ENCODE assay signal across 8 cellular contexts in the genomic region with DNA sequence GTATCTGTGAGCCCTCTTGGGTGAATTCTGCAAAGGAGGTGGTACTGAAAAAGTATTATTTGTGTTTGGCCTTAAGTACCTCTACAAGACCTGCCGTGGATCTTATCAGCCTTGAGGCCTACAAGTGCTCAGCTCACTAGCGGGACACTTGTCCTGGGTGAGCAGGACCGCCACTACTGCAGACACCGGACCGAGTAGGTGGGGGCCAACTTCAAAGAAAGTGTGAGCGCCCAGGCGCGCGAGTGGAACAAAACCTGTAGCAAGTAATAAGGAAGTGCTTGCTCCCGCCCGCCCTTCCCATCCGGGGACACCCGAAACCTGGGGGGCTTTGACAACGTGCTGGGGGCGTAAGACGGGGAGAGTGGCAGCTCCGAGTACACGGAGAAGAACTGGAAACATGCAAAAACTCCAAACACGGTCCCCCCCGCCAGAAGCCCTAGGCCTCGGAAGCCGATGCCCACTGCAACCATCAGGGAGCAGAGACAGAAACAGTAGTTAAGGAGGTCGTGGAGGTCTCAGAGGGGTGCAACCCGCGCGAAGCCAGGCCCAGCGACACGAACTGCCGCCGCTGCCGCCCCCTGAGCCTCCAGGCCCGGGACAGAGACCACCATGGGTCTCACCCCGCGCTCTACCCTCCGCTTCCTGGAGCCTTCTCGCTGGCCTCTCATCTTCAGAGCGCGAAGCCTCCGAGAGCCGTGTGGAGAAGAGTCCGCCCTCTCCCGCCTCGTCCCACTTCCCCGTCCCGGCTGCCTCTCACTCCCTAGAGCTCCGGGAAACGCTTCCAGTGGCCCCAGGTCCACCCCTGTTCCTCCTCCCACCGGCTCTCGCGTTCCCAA. TPM values are rescaled to one million over a fixed set of nuclear protein-coding genes. Genes with fewer than 3 reads are reported as not detected.
A peak's percentile ranks its signal among the peaks of the same experiment; 100 is the strongest.
DNase-seq lines count a peak whose midpoint lies in the region; TF ChIP-seq lines count a peak whose summit lies in the region.

No MANE protein-coding gene starts in this region.

- H3K9me2 ChIP-seq in OCI-LY7 (ENCODE audit: insufficient read depth, low read length) = no peaks in the 10 kb centered on the region

- no peaks in the 10 kb centered on the region for H3K27me3 ChIP-seq in Caco-2 (replicated peaks; ENCODE audit: control insufficient read depth, insufficient read depth, low read length)
- no peaks in the 10 kb centered on the region for H3K27me3 ChIP-seq in neural progenitor cell

- peaks cover under 1% of the 10 kb centered on the region for H3K4me1 ChIP-seq in Caco-2
- peaks cover 25% of the 10 kb centered on the region for H3K4me1 ChIP-seq in OCI-LY7 (ENCODE audit: insufficient read depth, low read length, poor library complexity, severe bottlenecking)
- peaks cover 11% of the 10 kb centered on the region for H3K4me1 ChIP-seq in neural progenitor cell

- H3K27ac Mint-ChIP-seq in Caco-2 (ENCODE audit: unreplicated experiment) (peak overlapping the region; percentile 99), HFFc6 (peak overlapping the region; percentile 99), neural progenitor cell (peak overlapping the region; percentile 100)
- H3K27ac Mint-ChIP-seq in activated T-helper 2 cell treated with anti-CD3 and anti-CD28 coated beads, Interferon-gamma antibody, Interleukin-2, Interleukin-4, amounts not matched to agents 10 μg/mL and 5 μg/mL and 100 μg/mL, durations not matched to agents 14 hours and 24 hours and 36 hours = peak overlapping the region; percentile 100

- peak overlapping the region; percentile 47 for H2AFZ ChIP-seq in OCI-LY7 (ENCODE audit: low read length)
- no peak overlapping the region for H2AFZ ChIP-seq in neural progenitor cell (replicated peaks)

- DNase-seq in Caco-2 (peak; percentile 66 to 70), HFFc6 (no peak), OCI-LY7 (ENCODE audit: low spot score) (peak; percentile 77), foreskin fibroblast (peak; percentile 25 to 45), neural progenitor cell (ENCODE audit: low spot score) (peak; percentile 43), substantia nigra (lab: John Stamatoyannopoulos, UW) (peak in 40 of 49 donors; percentile 8 to 63 (median 42)), NCI-H187 treated with DMSO at 0.1 percent for 48 hours (lab: John Stamatoyannopoulos, UW) (no peak)
- peak; percentile 61 for DNase-seq in activated T-helper 2 cell treated with anti-CD3 and anti-CD28 coated beads, Interferon-gamma antibody, Interleukin-2, Interleukin-4, amounts not matched to agents 10 μg/mL and 5 μg/mL and 100 μg/mL, durations not matched to agents 14 hours and 24 hours and 36 hours (ENCODE audit: low spot score)

- H3K9me3 Mint-ChIP-seq in Caco-2 (ENCODE audit: unreplicated experiment) (no peaks in the 10 kb centered on the region), HFFc6 (no peaks in the 10 kb centered on the region), neural progenitor cell (no peaks in the 10 kb centered on the region)
- H3K9me3 Mint-ChIP-seq in activated T-helper 2 cell treated with anti-CD3 and anti-CD28 coated beads, Interferon-gamma antibody, Interleukin-2, Interleukin-4, amounts not matched to agents 10 μg/mL and 5 μg/mL and 100 μg/mL, durations not matched to agents 14 hours and 24 hours and 36 hours = no peaks in the 10 kb centered on the region

- H4K20me1 ChIP-seq in OCI-LY7 (ENCODE audit: insufficient read depth, low read length) (peaks cover 27% of the 10 kb centered on the region), neural progenitor cell (ENCODE audit: low read depth) (peaks cover 51% of the 10 kb centered on the region)

- H3K4me1 Mint-ChIP-seq in Caco-2 (ENCODE audit: low read depth, unreplicated experiment) (peaks cover 7% of the 10 kb centered on the region), HFFc6 (ENCODE audit: low read depth) (peaks cover 21% of the 10 kb centered on the region), neural progenitor cell (peaks cover 14% of the 10 kb centered on the region)
- peaks cover 25% of the 10 kb centered on the region for H3K4me1 Mint-ChIP-seq in activated T-helper 2 cell treated with anti-CD3 and anti-CD28 coated beads, Interferon-gamma antibody, Interleukin-2, Interleukin-4, amounts not matched to agents 10 μg/mL and 5 μg/mL and 100 μg/mL, durations not matched to agents 14 hours and 24 hours and 36 hours (ENCODE audit: low read depth)

- H3K27me3 Mint-ChIP-seq in Caco-2 (ENCODE audit: insufficient read depth, unreplicated experiment) (no peaks in the 10 kb centered on the region), HFFc6 (ENCODE audit: insufficient read depth) (peaks cover 3% of the 10 kb centered on the region), neural progenitor cell (ENCODE audit: insufficient read depth, low read depth) (peaks cover 9% of the 10 kb centered on the region)
- H3K27me3 Mint-ChIP-seq in activated T-helper 2 cell treated with anti-CD3 and anti-CD28 coated beads, Interferon-gamma antibody, Interleukin-2, Interleukin-4, amounts not matched to agents 10 μg/mL and 5 μg/mL and 100 μg/mL, durations not matched to agents 14 hours and 24 hours and 36 hours (ENCODE audit: low read depth) = no peaks in the 10 kb centered on the region

- peak overlapping the region; percentile 92 for H3K4me3 Mint-ChIP-seq in Caco-2 (ENCODE audit: unreplicated experiment)
- peak overlapping the region; percentile 100 for H3K4me3 Mint-ChIP-seq in HFFc6
- H3K4me3 Mint-ChIP-seq in activated T-helper 2 cell treated with anti-CD3 and anti-CD28 coated beads, Interferon-gamma antibody, Interleukin-2, Interleukin-4, amounts not matched to agents 10 μg/mL and 5 μg/mL and 100 μg/mL, durations not matched to agents 14 hours and 24 hours and 36 hours (ENCODE audit: low read depth) = peak overlapping the region; percentile 95
- peak overlapping the region; percentile 100 for H3K4me3 Mint-ChIP-seq in neural progenitor cell

- peak overlapping the region; percentile 87 for H3K27ac ChIP-seq in OCI-LY7 (ENCODE audit: low read depth, low read length, poor library complexity, severe bottlenecking)
- H3K27ac ChIP-seq in neural progenitor cell = peak overlapping the region; percentile 94
- H3K27ac ChIP-seq in substantia nigra (ENCODE audit: low read depth, low read length, poor library complexity, severe bottlenecking) = peak overlapping the region; percentile 99

- CTCF ChIA-PET in Caco-2 (lab: Charles Lee) = no interaction called here
- CTCF ChIA-PET in OCI-LY7 (lab: Charles Lee; ENCODE audit: unreplicated experiment) = interaction anchor here (0.6 kb wide), 1 partner anchor 136 kb away, joined by 3 read pairs; no protein-coding TSS in a partner anchor

- BruUV-seq in Caco-2 (replicated peaks; lab: Mats Ljungman, UMichigan) = no TSS peak
- BruUV-seq in OCI-LY7 (replicated peaks; lab: Mats Ljungman, UMichigan) = no TSS peak

- TF ChIP-seq CTCF in Caco-2 (IDR thresholded peaks at IDR 0.05; ENCODE audit: insufficient read depth in 1 of 2, low read depth in 1 of 2, low read length in 1 of 2, severe bottlenecking in 1 of 2, unreplicated experiment in 1 of 2) = no peak
- no peak for TF ChIP-seq CTCF in HFFc6 (IDR thresholded peaks at IDR 0.05)
- TF ChIP-seq CTCF in OCI-LY7 (conservative IDR thresholded peaks at IDR 0.05; ENCODE audit: low read length) = no peak
- no peak for TF ChIP-seq CTCF in foreskin fibroblast (IDR thresholded peaks at IDR 0.05; ENCODE audit: low read depth, low read length)
- no peak for TF ChIP-seq CTCF in neural progenitor cell (IDR thresholded peaks at IDR 0.05)

- intact Hi-C loops in Caco-2 (cut with micrococcal nuclease; ENCODE audit: unreplicated experiment) (no loop called here), OCI-LY7 (cut with micrococcal nuclease; ENCODE audit: unreplicated experiment) (loop anchor here (2.0 to 5.0 kb wide), 3 partner anchors 106 to 628 kb away; a partner anchor contains a TSS)
- intact Hi-C loops in activated T-helper 2 cell treated with anti-CD3 and anti-CD28 coated beads, Interferon-gamma antibody, Interleukin-2, Interleukin-4, amounts not matched to agents 10 μg/mL and 5 μg/mL and 100 μg/mL, durations not matched to agents 14 hours and 24 hours and 36 hours (cut with micrococcal nuclease) = loop anchor here (1.0 to 5.0 kb wide), 2 partner anchors 47 to 105 kb away; a partner anchor contains a TSS

- H3K9me3 ChIP-seq in Caco-2 = no peaks in the 10 kb centered on the region
- no peaks in the 10 kb centered on the region for H3K9me3 ChIP-seq in OCI-LY7 (ENCODE audit: low read length)
- H3K9me3 ChIP-seq in neural progenitor cell (ENCODE audit: low read depth) = no peaks in the 10 kb centered on the region

- H3K36me3 ChIP-seq in Caco-2 (ENCODE audit: control insufficient read depth, insufficient read depth, low read length) (0 out of 2 replicates have a peak, but pooled peaks cover 2% of the 10 kb centered on the region), OCI-LY7 (ENCODE audit: insufficient read depth, low read length) (peaks cover 48% of the 10 kb centered on the region), neural progenitor cell (peaks cover 6% of the 10 kb centered on the region)

- POLR2A ChIA-PET in Caco-2 (lab: Charles Lee) (interaction anchor here (0.5 kb wide), 1 partner anchor 31 kb away, joined by 3 read pairs; no protein-coding TSS in a partner anchor), OCI-LY7 (lab: Charles Lee) (interaction anchor here (1.4 to 1.8 kb wide), 2 partner anchors 11 to 127 kb away, joined by 3 to 6 read pairs; no protein-coding TSS in a partner anchor)

- H3F3A ChIP-seq in neural progenitor cell (ENCODE audit: low read depth) = no peaks in the 10 kb centered on the region

- H3K79me2 ChIP-seq in OCI-LY7 (ENCODE audit: insufficient read depth, low read depth, low read length) (peaks cover 56% of the 10 kb centered on the region), neural progenitor cell (ENCODE audit: low read depth) (peaks cover 56% of the 10 kb centered on the region)

- H3K36me3 Mint-ChIP-seq in Caco-2 (ENCODE audit: insufficient read depth, unreplicated experiment) (peaks cover 67% of the 10 kb centered on the region), HFFc6 (ENCODE audit: low read depth) (peaks cover 11% of the 10 kb centered on the region; the same call in 1 of the 2 replicates), neural progenitor cell (peaks cover 7% of the 10 kb centered on the region)
- H3K36me3 Mint-ChIP-seq in activated T-helper 2 cell treated with anti-CD3 and anti-CD28 coated beads, Interferon-gamma antibody, Interleukin-2, Interleukin-4, amounts not matched to agents 10 μg/mL and 5 μg/mL and 100 μg/mL, durations not matched to agents 14 hours and 24 hours and 36 hours (ENCODE audit: low read depth) = peaks cover 25% of the 10 kb centered on the region

- H3K4me2 ChIP-seq in OCI-LY7 (ENCODE audit: low read length) (peak overlapping the region; percentile 76), neural progenitor cell (peak overlapping the region; percentile 98)

- peak overlapping the region; percentile 99 for H3K9ac ChIP-seq in neural progenitor cell

- H3K4me3 ChIP-seq in Caco-2 (ENCODE audit: low read depth, low read length) (peak overlapping the region; percentile 87), OCI-LY7 (ENCODE audit: low read depth, low read length, poor library complexity, severe bottlenecking) (peak overlapping the region; percentile 97), foreskin fibroblast (ENCODE audit: low read depth in 1 of 2, low read length in 2 of 2) (peak overlapping the region; percentile 88 to 97), neural progenitor cell (peak overlapping the region; percentile 91)

RNA-seq across cellular contexts. Expression of a gene that starts 0.6 kb away (rescaled TPM):
- total RNA-seq in Caco-2 (2022) = 413 and 417 TPM in 2 replicates
- 100 to 1,000 TPM; 114 to 139 (median 121) TPM for total RNA-seq in HFFc6 (2021; fragmentation: NEBNext Ultra II Directional; extraction: Animal tissue kit (Norgen Biotek cat#: 25700))
- total RNA-seq in OCI-LY7 (2014; rRNA removed; shearing (Covaris generic)) = 209 and 230 TPM in 2 replicates
- 288 and 325 TPM in 2 replicates for total RNA-seq in OCI-LY7 (2022)
- 264 and 266 TPM in 2 replicates for total RNA-seq in activated T-helper 2 cell treated with anti-CD3 and anti-CD28 coated beads, Interferon-gamma antibody, Interleukin-2, Interleukin-4, amounts not matched to agents 10 μg/mL and 5 μg/mL and 100 μg/mL, durations not matched to agents 14 hours and 24 hours and 36 hours
- total RNA-seq in neural progenitor cell (ENCODE audit: low replicate concordance) = 222 and 241 TPM in 2 replicates

RNA-seq across cellular contexts. Expression of a gene that starts 55.5 kb away (rescaled TPM):
- total RNA-seq in Caco-2 (2022) (24.1 and 27.6 TPM in 2 replicates), OCI-LY7 (2022) (9.7 and 12.0 TPM in 2 replicates), neural progenitor cell (ENCODE audit: low replicate concordance) (9.8 and 13.8 TPM in 2 replicates)
- 10 to 100 TPM; 20.3 to 24.2 (median 22.6) TPM for total RNA-seq in HFFc6 (2021; fragmentation: NEBNext Ultra II Directional; extraction: Animal tissue kit (Norgen Biotek cat#: 25700))
- total RNA-seq in OCI-LY7 (2014; rRNA removed; shearing (Covaris generic)) = 5.5 and 6.1 TPM in 2 replicates
- total RNA-seq in activated T-helper 2 cell treated with anti-CD3 and anti-CD28 coated beads, Interferon-gamma antibody, Interleukin-2, Interleukin-4, amounts not matched to agents 10 μg/mL and 5 μg/mL and 100 μg/mL, durations not matched to agents 14 hours and 24 hours and 36 hours = 8.8 and 9.8 TPM in 2 replicates

Comparison
In these comparisons a context has a peak if more than half of its experiments do, and no peak if none do; other contexts are left out.
1. DNase-seq: peak in Caco-2 (2 of 2), OCI-LY7 (single experiment), activated T-helper 2 cell treated with anti-CD3 and anti-CD28 coated beads, Interferon-gamma antibody, Interleukin-2, Interleukin-4, amounts not matched to agents 10 μg/mL and 5 μg/mL and 100 μg/mL, durations not matched to agents 14 hours and 24 hours and 36 hours (single experiment), foreskin fibroblast (2 of 2), neural progenitor cell (single experiment) and substantia nigra (40 of 49); none in HFFc6 (single experiment) and NCI-H187 treated with DMSO at 0.1 percent for 48 hours (single experiment).
2. Peak in every context shown above with its lines, with median percentiles within 50 percentile points of each other: H3K4me3 ChIP-seq, H3K27ac Mint-ChIP-seq, H3K4me3 Mint-ChIP-seq and H3K27ac ChIP-seq.